Comparison of ENCODE assay signal across 21 cellular contexts in the genomic region with DNA sequence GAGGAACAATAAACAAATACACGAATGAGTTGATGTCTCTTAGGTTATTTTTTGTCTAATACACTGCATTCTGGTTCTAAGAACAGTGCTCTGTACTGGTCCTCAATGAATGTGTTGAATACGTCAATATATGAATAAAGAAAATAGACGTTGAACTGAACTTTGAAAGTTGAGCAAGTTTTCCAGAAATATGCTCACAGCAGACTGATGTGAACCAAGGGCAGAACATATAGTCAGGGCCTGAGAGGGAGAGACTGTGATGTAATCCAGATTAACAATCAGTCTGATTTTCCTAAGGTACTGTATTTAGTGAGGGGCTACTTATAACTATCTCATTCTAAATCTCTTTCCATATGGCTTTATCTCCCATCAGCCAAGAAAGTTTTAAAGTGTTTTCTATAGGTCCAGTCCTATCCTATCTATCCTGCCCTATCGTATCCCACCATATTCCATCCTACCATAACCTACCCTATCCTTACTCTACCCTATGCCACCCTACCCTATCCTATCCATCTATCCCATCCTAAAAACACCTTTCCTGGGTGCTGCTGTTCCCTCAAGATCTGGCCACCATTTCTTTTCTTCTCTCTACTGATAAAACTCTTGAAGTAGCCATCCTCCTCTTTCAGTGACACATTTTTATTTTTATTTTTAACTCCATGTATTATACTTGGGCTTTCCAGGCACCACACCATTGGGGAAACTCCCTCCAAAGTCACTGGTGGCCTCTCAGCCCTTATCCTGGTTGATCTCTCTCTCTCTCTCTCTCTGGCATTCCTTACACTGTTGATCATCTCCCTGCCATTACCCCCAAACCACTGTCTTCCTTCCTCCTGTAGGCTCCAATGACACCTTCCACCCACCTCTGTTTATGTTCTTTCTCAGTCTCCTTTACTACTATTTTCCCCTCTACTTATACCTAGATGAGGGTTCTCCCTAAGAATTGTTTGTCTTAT.
DNase-seq lines count a peak whose midpoint lies in the region; ATAC-seq, FAIRE-seq and TF ChIP-seq lines count a peak whose summit lies in the region.
"Had no signal": no experiment of that assay in that cellular context is flagged by ENCODE, and none has a peak within 500 bp of the region (broad histone marks: within the 10 kb centered on the region; RNA-seq: fewer than 3 reads in every experiment).

No MANE protein-coding gene starts in this region.

- intact Hi-C loops in Calu3 (cut with micrococcal nuclease; ENCODE audit: unreplicated experiment), result no loop called here
- intact Hi-C loops in K562 (cut with micrococcal nuclease), result no loop called here
- intact Hi-C loops in testis (cut with DNase I; ENCODE audit: low total_unique reads), result no loop called here
- intact Hi-C loops in mucosa of descending colon (cut with DNase I, micrococcal nuclease), result no loop called here
- intact Hi-C loops in natural killer cell (cut with micrococcal nuclease), result no loop called here

- H3K27ac Mint-ChIP-seq in Calu3 (ENCODE audit: unreplicated experiment) (peak overlapping the region; percentile 83), natural killer cell (no peak overlapping the region)
- H3K27ac Mint-ChIP-seq: CD8-positive, alpha-beta memory T cell; T-helper 1 cell treated with Interleukin-12 subunit alpha and Interleukin-12 subunit beta and Interleukin-4 antibody, amounts not matched to agents 30 μg/mL and 1 μg/mL, for 36 hours had no signal

- H3K9me3 Mint-ChIP-seq in Calu3 (ENCODE audit: low read depth, unreplicated experiment) (peaks cover 7% of the 10 kb centered on the region), natural killer cell (peaks cover 2 to 3% of the 10 kb centered on the region in 2 donors)
- H3K9me3 Mint-ChIP-seq: T-helper 1 cell treated with Interleukin-12 subunit alpha and Interleukin-12 subunit beta and Interleukin-4 antibody, amounts not matched to agents 30 μg/mL and 1 μg/mL, for 36 hours had no signal

- no peak for FAIRE-seq in K562 (lab: Jason Lieb, UNC)
- FAIRE-seq: GM12892, GM18507, H54 had no signal

- H3K27me3 Mint-ChIP-seq in Calu3 (ENCODE audit: unreplicated experiment), result no peaks in the 10 kb centered on the region
- H3K27me3 Mint-ChIP-seq in natural killer cell (ENCODE audit: low read depth in 2 of 2), result no peaks in the 10 kb centered on the region

- peaks cover 5% of the 10 kb centered on the region for H3K36me3 Mint-ChIP-seq in Calu3 (ENCODE audit: insufficient read depth, unreplicated experiment)
- no peaks in the 10 kb centered on the region for H3K36me3 Mint-ChIP-seq in natural killer cell
- H3K36me3 Mint-ChIP-seq: CD8-positive, alpha-beta memory T cell had no signal

- H3K9me3 ChIP-seq in GM23248 (ENCODE audit: low read depth) (no peaks in the 10 kb centered on the region), K562 (replicated peaks; ENCODE audit: control insufficient read depth, insufficient read depth, low read depth, low read length) (no peaks in the 10 kb centered on the region), testis (no peaks in the 10 kb centered on the region), mucosa of descending colon (no peaks in the 10 kb centered on the region)

- POLR2A ChIA-PET in K562 (lab: Yijun Ruan, JAX), result no interaction called here

- DNase-seq in Calu3 (no peak), GM23248 (peak; percentile 7), K562 (ENCODE audit: extremely low read depth in 1 of 4, low spot score in 3 of 4) (peak in 2 of 4 experiments; percentile 12 to 20), kidney tubule cell (ENCODE audit: low spot score) (peak; percentile 85), testis (no peak), mucosa of descending colon (no peak), natural killer cell (no peak)
- DNase-seq: ACHN; C1 segment of cervical spinal cord; CD8-positive, alpha-beta memory T cell; DMS 273 treated with DMSO at 0.1 percent for 48 hours; NCI-H1417 treated with DMSO at 0.1 percent for 48 hours; NCI-H187 treated with DMSO at 0.1 percent for 48 hours; NCI-H2227 treated with DMSO at 0.1 percent for 48 hours; NCI-H510A treated with DMSO at 0.1 percent for 48 hours; PC-3 had no signal

- no peak for TF ChIP-seq EP300 in K562 (IDR thresholded peaks at IDR 0.05; ENCODE audit: low read length)

- no TSS peak for BruUV-seq in Calu3 (replicated peaks; lab: Mats Ljungman, UMichigan)
- BruUV-seq in K562 (replicated peaks; lab: Mats Ljungman, UMichigan), result no TSS peak

- H3K4me2 ChIP-seq in GM23248 (ENCODE audit: unreplicated experiment) (no peak overlapping the region), K562 (ENCODE audit: insufficient read depth, low read length) (no peak overlapping the region)

- H3K27ac ChIP-seq in GM23248 (no peak overlapping the region), K562 (ENCODE audit: extremely low read depth, low read depth, low read length) (peak overlapping the region; percentile 43), testis (no peak overlapping the region)

- H2AFZ ChIP-seq in GM23248 (no peak overlapping the region), K562 (ENCODE audit: low read depth, low read length) (peak overlapping the region; percentile 23; the same call in 1 of the 2 replicates)

- no peaks in the 10 kb centered on the region for H3K9me2 ChIP-seq in GM23248 (ENCODE audit: insufficient read depth)

- H3K4me3 ChIP-seq in GM23248 (no peak overlapping the region), K562 (no peak overlapping the region), testis (no peak overlapping the region), mucosa of descending colon (no peak overlapping the region)

- ATAC-seq in K562 (peak; percentile 6), GM21367 (IDR thresholded peaks at IDR 0.05; ENCODE audit: unreplicated experiment) (no peak), mucosa of descending colon (no peak), natural killer cell (no peak)
- ATAC-seq: PC-3 had no signal

- in situ Hi-C loops in GM23248 (cut with MboI), result no loop called here
- in situ Hi-C loops in K562 (cut with MboI), result no loop called here

- no peak for TF ChIP-seq CTCF in Calu3 (IDR thresholded peaks at IDR 0.05; ENCODE audit: unreplicated experiment)
- TF ChIP-seq CTCF in K562 (IDR thresholded peaks at IDR 0.05 in 2 of 3, conservative IDR thresholded peaks at IDR 0.05 in 1 of 3; ENCODE audit: insufficient read depth in 2 of 3, low read depth in 1 of 3, low read length in 3 of 3), result no peak
- no peak for TF ChIP-seq CTCF in testis (IDR thresholded peaks at IDR 0.05)
- no peak for TF ChIP-seq CTCF in mucosa of descending colon (IDR thresholded peaks at IDR 0.05)
- no peak for TF ChIP-seq CTCF in natural killer cell (IDR thresholded peaks at IDR 0.05)

- CTCF ChIA-PET in Calu3 (lab: Charles Lee), result no interaction called here
- CTCF ChIA-PET in K562 (lab: Yijun Ruan, JAX; ENCODE audit: low intra/inter-chr PET ratio), result no interaction called here

- 90% methylated on average over 4 of the region's 4 CpGs for WGBS in GM23248 (ENCODE audit: low coverage in 1 of 2, low lambda C conversion rate in 2 of 2, missing lambda C conversion rate in 2 of 2), 2 experiments
- whole genome bisulfite sequencing in K562 (ENCODE audit: insufficient coverage, low coverage, missing lambda C conversion rate), result 43% methylated on average over 4 of the region's 4 CpGs
- WGBS in testis, 2 donors, result 85 to 88% methylated on average over 4 of the region's 4 CpGs

- H3K4me1 ChIP-seq in GM23248 (ENCODE audit: insufficient read depth) (peaks cover 9% of the 10 kb centered on the region; the same call in 1 of the 2 replicates), K562 (replicated peaks in 1 of 2; ENCODE audit: control insufficient read depth in 2 of 2, insufficient read depth in 2 of 2, low read length in 2 of 2) (peaks cover 10 to 53% of the 10 kb centered on the region in 2 experiments), testis (no peaks in the 10 kb centered on the region), mucosa of descending colon (ENCODE audit: low read depth) (no peaks in the 10 kb centered on the region)

- TF ChIP-seq POLR2A in K562 (conservative IDR thresholded peaks at IDR 0.05) (no peak), testis (IDR thresholded peaks at IDR 0.05) (no peak)

- H3K9me1 ChIP-seq in K562 (ENCODE audit: control insufficient read depth, insufficient read depth, low read length), result no peaks in the 10 kb centered on the region

- H3K9ac ChIP-seq in GM23248 (no peak overlapping the region), K562 (ENCODE audit: insufficient read depth in 1 of 2, low read depth in 2 of 2, low read length in 2 of 2) (no peak overlapping the region)

- H3F3A ChIP-seq in GM23248 (ENCODE audit: insufficient read depth), result no peaks in the 10 kb centered on the region

- H3K27me3 ChIP-seq in GM23248 (replicated peaks; ENCODE audit: insufficient read depth) (no peaks in the 10 kb centered on the region), K562 (ENCODE audit: control insufficient read depth in 2 of 2, insufficient read depth in 2 of 2, low read length in 2 of 2) (no peaks in the 10 kb centered on the region), testis (no peaks in the 10 kb centered on the region)

- no peaks in the 10 kb centered on the region for H3K79me2 ChIP-seq in GM23248 (ENCODE audit: insufficient read depth)
- H3K79me2 ChIP-seq in K562 (ENCODE audit: control insufficient read depth, insufficient read depth, low read length), result no peaks in the 10 kb centered on the region

- H3K4me3 Mint-ChIP-seq in Calu3 (ENCODE audit: low read depth, unreplicated experiment) (no peak overlapping the region), natural killer cell (no peak overlapping the region)
- H3K4me3 Mint-ChIP-seq: CD8-positive, alpha-beta memory T cell; T-helper 1 cell treated with Interleukin-12 subunit alpha and Interleukin-12 subunit beta and Interleukin-4 antibody, amounts not matched to agents 30 μg/mL and 1 μg/mL, for 36 hours had no signal

- H4K20me1 ChIP-seq in GM23248 (ENCODE audit: insufficient read depth) (no peaks in the 10 kb centered on the region), K562 (replicated peaks; ENCODE audit: control insufficient read depth, insufficient read depth, low read length) (no peaks in the 10 kb centered on the region)

- TF ChIP-seq RAD21 in K562 (CRISPR knock-in tag; conservative IDR thresholded peaks at IDR 0.05 in 1 of 2, IDR thresholded peaks at IDR 0.05 in 1 of 2), result no peak

- H3K4me1 Mint-ChIP-seq in Calu3 (ENCODE audit: low read depth, unreplicated experiment) (peaks cover 45% of the 10 kb centered on the region), natural killer cell (no peaks in the 10 kb centered on the region)
- H3K4me1 Mint-ChIP-seq: CD8-positive, alpha-beta memory T cell had no signal

- H3K36me3 ChIP-seq in GM23248 (ENCODE audit: low read depth) (no peaks in the 10 kb centered on the region), K562 (ENCODE audit: control insufficient read depth, insufficient read depth, low read length) (peaks cover 24% of the 10 kb centered on the region; the same call in 2 of the 3 replicates), testis (ENCODE audit: low read depth, missing control alignments) (no peaks in the 10 kb centered on the region), mucosa of descending colon (ENCODE audit: low read depth) (no peaks in the 10 kb centered on the region)

TF ChIP-seq in K562, 482 proteins besides CTCF, POLR2A, EP300 and RAD21 (continues in another document):
- TF ChIP-seq BRD9 (IDR thresholded peaks at IDR 0.05; ENCODE audit: low read depth, partially characterized antibody) (peak; percentile 32), MEF2A (IDR thresholded peaks at IDR 0.05; ENCODE audit: control insufficient read depth, low read depth, low read length) (no peak), SLC30A9 (CRISPR knock-in tag; IDR thresholded peaks at IDR 0.05) (no peak), HDAC6 (IDR thresholded peaks at IDR 0.05; ENCODE audit: low read depth, low read length) (no peak)

Comparison
In these comparisons a context has a peak if more than half of its experiments do, and no peak if none do; other contexts are left out.
1. DNase-seq: peak in GM23248 (single experiment) and kidney tubule cell (single experiment); none in Calu3 (single experiment), testis (single experiment), mucosa of descending colon (0 of 3) and natural killer cell (single experiment).